Comparison of ENCODE assay signal across 2 cellular contexts in the genomic region with DNA sequence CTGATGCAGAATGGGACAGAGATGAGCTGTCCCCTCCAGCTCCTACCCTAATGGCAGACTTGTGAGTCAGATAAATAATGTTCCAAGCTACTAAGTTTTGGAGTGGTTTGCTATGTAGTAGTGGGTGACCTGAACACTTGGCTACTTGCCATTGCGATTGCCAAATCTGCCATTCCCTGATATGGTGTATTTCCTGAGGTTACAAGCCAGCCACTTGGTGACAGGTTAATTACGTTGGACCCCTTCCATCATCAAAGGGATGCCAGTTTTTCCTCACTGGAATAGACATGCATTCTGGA.
TF ChIP-seq lines count a peak whose summit lies in the region.

No MANE protein-coding gene starts in this region.

TF ChIP-seq in IMR-90, 13 proteins besides CTCF, POLR2A, EP300 and RAD21:
- TF ChIP-seq CEBPB (IDR thresholded peaks at IDR 0.05; ENCODE audit: low read depth, low read length), result peak; percentile 98
- TF ChIP-seq MAFK (IDR thresholded peaks at IDR 0.05; ENCODE audit: low read depth, low read length), result no peak

TF ChIP-seq in HepG2, 621 proteins besides CTCF, POLR2A, EP300 and RAD21:
- peak; percentile 47; the same call in 1 of the 2 replicates for TF ChIP-seq SRF (IDR thresholded peaks at IDR 0.05; ENCODE audit: low read depth, low read length)
- TF ChIP-seq MED1 (CRISPR knock-in tag; IDR thresholded peaks at IDR 0.05), result no peak
- peak; percentile 40 for TF ChIP-seq RBM22 (optimal IDR thresholded peaks at IDR 0.05; ENCODE audit: low read length)
- peak; percentile 53; the same call in 1 of the 2 replicates for TF ChIP-seq CEBPB (IDR thresholded peaks at IDR 0.05; ENCODE audit: borderline replicate concordance, low read depth, low read length)
TF ChIP-seq in HepG2: peak in this region for 3.
